Comparison of ENCODE assay signal across 8 cellular contexts in the genomic region with DNA sequence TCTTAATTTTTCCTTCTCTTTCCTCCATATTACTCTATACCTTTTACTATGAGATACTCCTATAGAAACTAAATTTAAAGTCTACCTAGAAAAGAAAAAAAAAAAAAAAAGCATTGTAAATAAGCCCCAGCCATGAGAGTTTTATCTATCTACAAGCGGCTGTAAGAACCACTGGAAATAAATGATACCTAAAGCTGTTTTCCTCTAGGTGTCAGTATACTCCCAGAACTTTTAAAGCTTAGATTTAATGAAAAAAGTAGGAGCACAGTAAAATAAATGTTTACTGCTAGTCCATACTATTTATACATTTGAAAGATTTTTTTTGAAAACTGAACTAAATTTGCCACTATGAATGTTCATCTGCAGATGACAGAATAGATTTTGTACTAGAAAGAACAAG. TPM values are rescaled to one million over a fixed set of nuclear protein-coding genes. Genes with fewer than 3 reads are reported as not detected.
DNase-seq lines count a peak whose midpoint lies in the region; ATAC-seq and TF ChIP-seq lines count a peak whose summit lies in the region.

No MANE protein-coding gene starts in this region.

- H3K4me3 Mint-ChIP-seq in chondrocyte (ENCODE audit: unreplicated experiment): no peak overlapping the region
- no peak overlapping the region for H3K4me3 Mint-ChIP-seq in activated naive CD8-positive, alpha-beta T cell treated with anti-CD3 and anti-CD28 coated beads for 36 hours
- no peak overlapping the region for H3K4me3 Mint-ChIP-seq in activated T-cell treated with anti-CD3 and anti-CD28 coated beads, Interleukin-2, amount 50 U/mL, for 4 hours

- H3K9me3 Mint-ChIP-seq in chondrocyte (ENCODE audit: low read depth): no peaks in the 10 kb centered on the region
- H3K9me3 Mint-ChIP-seq in activated naive CD8-positive, alpha-beta T cell treated with anti-CD3 and anti-CD28 coated beads for 36 hours: peaks cover 3% of the 10 kb centered on the region
- H3K9me3 Mint-ChIP-seq in activated T-cell treated with anti-CD3 and anti-CD28 coated beads, Interleukin-2, amount 50 U/mL, for 4 hours: peaks cover 11% of the 10 kb centered on the region

- TF ChIP-seq CTCF in chondrocyte (IDR thresholded peaks at IDR 0.05): peak; percentile 90

- no peaks in the 10 kb centered on the region for H3K36me3 Mint-ChIP-seq in chondrocyte (ENCODE audit: low read depth)
- H3K36me3 Mint-ChIP-seq in activated naive CD8-positive, alpha-beta T cell treated with anti-CD3 and anti-CD28 coated beads for 36 hours: no peaks in the 10 kb centered on the region
- no peaks in the 10 kb centered on the region for H3K36me3 Mint-ChIP-seq in activated T-cell treated with anti-CD3 and anti-CD28 coated beads, Interleukin-2, amount 50 U/mL, for 4 hours (ENCODE audit: insufficient read depth)

- peak overlapping the region; percentile 61 for H3K27ac Mint-ChIP-seq in chondrocyte (ENCODE audit: unreplicated experiment)
- no peak overlapping the region for H3K27ac Mint-ChIP-seq in activated naive CD8-positive, alpha-beta T cell treated with anti-CD3 and anti-CD28 coated beads for 36 hours

- DNase-seq in ELR (ENCODE audit: low read depth) (peak; percentile 66), NCI-H2196 (lab: John Stamatoyannopoulos, UW; ENCODE audit: unreplicated experiment) (peak; percentile 64), chondrocyte (ENCODE audit: low spot score) (no peak), myocyte (ENCODE audit: low read depth) (peak; percentile 50), substantia nigra (lab: John Stamatoyannopoulos, UW) (no peak)
- no peak for DNase-seq in activated naive CD8-positive, alpha-beta T cell treated with anti-CD3 and anti-CD28 coated beads for 36 hours
- DNase-seq in activated T-cell treated with anti-CD3 and anti-CD28 coated beads, Interleukin-2, amount 50 U/mL, for 4 hours: no peak

- H3K27ac ChIP-seq in substantia nigra (ENCODE audit: low read depth, low read length, poor library complexity, severe bottlenecking): no peak overlapping the region

- H3K4me1 Mint-ChIP-seq in chondrocyte (ENCODE audit: low read depth): peaks cover 41% of the 10 kb centered on the region
- H3K4me1 Mint-ChIP-seq in activated naive CD8-positive, alpha-beta T cell treated with anti-CD3 and anti-CD28 coated beads for 36 hours: no peaks in the 10 kb centered on the region
- H3K4me1 Mint-ChIP-seq in activated T-cell treated with anti-CD3 and anti-CD28 coated beads, Interleukin-2, amount 50 U/mL, for 4 hours (ENCODE audit: low read depth): no peaks in the 10 kb centered on the region

- ATAC-seq in HG03135 (IDR thresholded peaks at IDR 0.05; ENCODE audit: unreplicated experiment): no peak
- ATAC-seq in activated T-cell treated with anti-CD3 and anti-CD28 coated beads, Interleukin-2, amount 50 U/mL, for 4 hours: no peak

- no peaks in the 10 kb centered on the region for H3K27me3 Mint-ChIP-seq in chondrocyte (ENCODE audit: low read depth)
- H3K27me3 Mint-ChIP-seq in activated naive CD8-positive, alpha-beta T cell treated with anti-CD3 and anti-CD28 coated beads for 36 hours: no peaks in the 10 kb centered on the region
- H3K27me3 Mint-ChIP-seq in activated T-cell treated with anti-CD3 and anti-CD28 coated beads, Interleukin-2, amount 50 U/mL, for 4 hours (ENCODE audit: low read depth): no peaks in the 10 kb centered on the region

RNA-seq across cellular contexts. Expression of a gene that starts 26.2 kb away (rescaled TPM):
- 0.10 to 0.28 TPM in 2 of 3 replicates, not detected in the other for total RNA-seq in chondrocyte
- total RNA-seq in myocyte: not detected in 2 replicates
- 0.06 TPM for polyA plus RNA-seq in myocyte (2012)
- total RNA-seq in activated naive CD8-positive, alpha-beta T cell treated with anti-CD3 and anti-CD28 coated beads for 36 hours: not detected
- not detected for total RNA-seq in activated T-cell treated with anti-CD3 and anti-CD28 coated beads, Interleukin-2, amount 50 U/mL, for 4 hours

RNA-seq across cellular contexts. Expression of a gene that starts 55.4 kb away (rescaled TPM):
- total RNA-seq in chondrocyte (57.0 to 67.4 TPM (median 67.1 TPM) in 3 replicates), myocyte (9.3 and 9.4 TPM in 2 replicates)
- 13.4 TPM for polyA plus RNA-seq in myocyte (2012)
- not detected for total RNA-seq in activated naive CD8-positive, alpha-beta T cell treated with anti-CD3 and anti-CD28 coated beads for 36 hours
- total RNA-seq in activated T-cell treated with anti-CD3 and anti-CD28 coated beads, Interleukin-2, amount 50 U/mL, for 4 hours: not detected

Comparison
In these comparisons a context has a peak if more than half of its experiments do, and no peak if none do; other contexts are left out.
1. DNase-seq: peak in ELR (single experiment), NCI-H2196 (single experiment) and myocyte (single experiment); none in chondrocyte (single experiment), activated naive CD8-positive, alpha-beta T cell treated with anti-CD3 and anti-CD28 coated beads for 36 hours (single experiment), substantia nigra (0 of 49) and activated T-cell treated with anti-CD3 and anti-CD28 coated beads, Interleukin-2, amount 50 U/mL, for 4 hours (single experiment).